Comparison of ENCODE assay signal across 2 cellular contexts in the genomic region with DNA sequence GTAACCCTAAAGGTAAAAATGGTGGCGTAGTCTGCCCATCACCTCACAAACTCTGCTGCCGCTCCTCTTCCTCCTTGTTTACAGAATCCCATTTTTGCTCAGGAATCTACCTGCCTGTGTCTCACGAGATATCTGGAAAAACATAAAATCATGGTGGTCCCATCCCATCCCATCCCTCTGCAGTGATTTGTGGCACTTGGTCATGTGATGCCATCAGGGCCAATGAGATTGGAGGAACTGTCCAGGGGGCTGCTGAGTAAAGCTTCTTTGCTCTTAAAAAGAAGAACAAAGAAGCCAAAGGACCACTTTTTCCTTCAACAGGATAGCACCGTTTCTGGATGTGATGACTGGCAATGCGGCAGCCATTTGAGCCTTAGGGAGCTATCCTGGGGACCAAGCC.
TF ChIP-seq lines count a peak whose summit lies in the region.

No MANE protein-coding gene starts in this region.

TF ChIP-seq in GM12891, 5 proteins besides CTCF, POLR2A, EP300 and RAD21 (continued from another document):
- TF ChIP-seq POU2F2 (IDR thresholded peaks at IDR 0.05; ENCODE audit: low read depth, low read length) (no peak), PAX5 (IDR thresholded peaks at IDR 0.05; ENCODE audit: insufficient read depth, low read length, severe bottlenecking) (no peak), SPI1 (IDR thresholded peaks at IDR 0.05; ENCODE audit: low read depth, low read length) (no peak)

TF ChIP-seq in GM12878, 131 proteins besides CTCF, POLR2A, EP300 and RAD21:
- peak; percentile 69 for TF ChIP-seq USF1 (IDR thresholded peaks at IDR 0.05; ENCODE audit: borderline replicate concordance, extremely low read length, insufficient read depth, low read depth, low read length)
- peak; percentile 26; the same call in 1 of the 2 replicates for TF ChIP-seq USF2 (IDR thresholded peaks at IDR 0.05; ENCODE audit: borderline replicate concordance, low read depth, low read length)
- TF ChIP-seq CEBPB (IDR thresholded peaks at IDR 0.05; ENCODE audit: borderline replicate concordance in 1 of 2, low read depth in 2 of 2, low read length in 2 of 2) = no peak
- no peak for TF ChIP-seq CREB1 (IDR thresholded peaks at IDR 0.05; ENCODE audit: low read depth)
- peak; percentile 74 for TF ChIP-seq RAD51 (IDR thresholded peaks at IDR 0.05)
